Comparison of ENCODE assay signal across 18 cellular contexts in the genomic region with DNA sequence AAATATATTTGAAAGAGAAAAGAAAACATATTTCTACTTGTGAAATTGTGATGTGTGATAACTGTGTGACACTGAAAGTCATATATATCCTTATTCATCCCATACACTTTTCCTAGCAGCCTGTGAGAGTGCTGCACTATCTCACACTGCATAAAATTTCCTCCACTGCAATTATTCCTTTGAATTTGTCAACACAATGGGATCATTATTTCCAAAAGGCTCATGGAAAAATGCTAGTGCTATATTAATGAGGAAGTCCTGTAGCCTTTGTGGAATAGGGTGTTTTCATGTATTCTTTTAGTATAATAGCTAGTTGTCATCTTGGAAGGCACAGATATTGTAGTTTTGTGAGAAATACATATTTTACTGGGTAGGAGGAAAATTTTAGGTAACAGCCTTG.
"Had no signal": no experiment of that assay in that cellular context is flagged by ENCODE, and none has a peak within 500 bp of the region (broad histone marks: within the 10 kb centered on the region; RNA-seq: fewer than 3 reads in every experiment).

No MANE protein-coding gene starts in this region.

- DNase-seq: dermis blood vessel endothelial cell; dorsolateral prefrontal cortex; effector CD4-positive, alpha-beta T cell; effector memory CD4-positive, alpha-beta T cell; esophagus squamous epithelium; foreskin fibroblast; glutamatergic neuron; head of caudate nucleus; heart right ventricle; hippocampal formation; left cardiac atrium; left lung; left ventricle myocardium superior; lower lobe of right lung; mesendoderm; midbrain; naive thymus-derived CD4-positive, alpha-beta T cell had no signal

- ATAC-seq: gastroesophageal sphincter; heart right ventricle; left cardiac atrium; left lung; left ventricle myocardium superior; lower lobe of right lung; naive thymus-derived CD4-positive, alpha-beta T cell had no signal
